1 cellular context compared by ENCODE assay signal in genomic region chr6:4396032-4396431, GRCh38.
TF ChIP-seq lines count a peak whose summit lies in the region.

No MANE protein-coding gene starts in this region.

TF ChIP-seq in GM23338, 12 proteins besides CTCF, POLR2A, EP300 and RAD21 (continued from another document):
- TF ChIP-seq, protein P1, sequence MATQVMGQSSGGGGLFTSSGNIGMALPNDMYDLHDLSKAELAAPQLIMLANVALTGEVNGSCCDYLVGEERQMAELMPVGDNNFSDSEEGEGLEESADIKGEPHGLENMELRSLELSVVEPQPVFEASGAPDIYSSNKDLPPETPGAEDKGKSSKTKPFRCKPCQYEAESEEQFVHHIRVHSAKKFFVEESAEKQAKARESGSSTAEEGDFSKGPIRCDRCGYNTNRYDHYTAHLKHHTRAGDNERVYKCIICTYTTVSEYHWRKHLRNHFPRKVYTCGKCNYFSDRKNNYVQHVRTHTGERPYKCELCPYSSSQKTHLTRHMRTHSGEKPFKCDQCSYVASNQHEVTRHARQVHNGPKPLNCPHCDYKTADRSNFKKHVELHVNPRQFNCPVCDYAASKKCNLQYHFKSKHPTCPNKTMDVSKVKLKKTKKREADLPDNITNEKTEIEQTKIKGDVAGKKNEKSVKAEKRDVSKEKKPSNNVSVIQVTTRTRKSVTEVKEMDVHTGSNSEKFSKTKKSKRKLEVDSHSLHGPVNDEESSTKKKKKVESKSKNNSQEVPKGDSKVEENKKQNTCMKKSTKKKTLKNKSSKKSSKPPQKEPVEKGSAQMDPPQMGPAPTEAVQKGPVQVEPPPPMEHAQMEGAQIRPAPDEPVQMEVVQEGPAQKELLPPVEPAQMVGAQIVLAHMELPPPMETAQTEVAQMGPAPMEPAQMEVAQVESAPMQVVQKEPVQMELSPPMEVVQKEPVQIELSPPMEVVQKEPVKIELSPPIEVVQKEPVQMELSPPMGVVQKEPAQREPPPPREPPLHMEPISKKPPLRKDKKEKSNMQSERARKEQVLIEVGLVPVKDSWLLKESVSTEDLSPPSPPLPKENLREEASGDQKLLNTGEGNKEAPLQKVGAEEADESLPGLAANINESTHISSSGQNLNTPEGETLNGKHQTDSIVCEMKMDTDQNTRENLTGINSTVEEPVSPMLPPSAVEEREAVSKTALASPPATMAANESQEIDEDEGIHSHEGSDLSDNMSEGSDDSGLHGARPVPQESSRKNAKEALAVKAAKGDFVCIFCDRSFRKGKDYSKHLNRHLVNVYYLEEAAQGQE (IDR thresholded peaks at IDR 0.05; ENCODE audit: unreplicated experiment), result no peak
- TF ChIP-seq EZH2 (IDR thresholded peaks at IDR 0.05; ENCODE audit: low read depth, unreplicated experiment), result no peak
- TF ChIP-seq POLR2AphosphoS5 (IDR thresholded peaks at IDR 0.05; ENCODE audit: low read depth), result no peak
- TF ChIP-seq EZH2phosphoT487 (IDR thresholded peaks at IDR 0.05; ENCODE audit: unreplicated experiment), result no peak
- TF ChIP-seq ETS1 (IDR thresholded peaks at IDR 0.05), result no peak
- TF ChIP-seq NANOG (IDR thresholded peaks at IDR 0.05; ENCODE audit: borderline replicate concordance), result no peak
- no peak for TF ChIP-seq CREB1 (CRISPR knock-in tag; IDR thresholded peaks at IDR 0.05; ENCODE audit: low read depth)
- no peak for TF ChIP-seq STAT1 (IDR thresholded peaks at IDR 0.05; ENCODE audit: unreplicated experiment)
- no peak for TF ChIP-seq ZNF114 (CRISPR knock-in tag; IDR thresholded peaks at IDR 0.05)
